In genomic region chr6:32967151-32968091, GRCh38 we compare ENCODE assay signal across 8 cellular contexts. TPM values are rescaled to one million over a fixed set of nuclear protein-coding genes. Genes with fewer than 3 reads are reported as not detected.
DNase-seq lines count a peak whose midpoint lies in the region; ATAC-seq and TF ChIP-seq lines count a peak whose summit lies in the region.

No MANE protein-coding gene starts in this region.

- H3K27ac ChIP-seq in CD4-positive, CD25-positive, alpha-beta regulatory T cell (ENCODE audit: insufficient read depth, low read length, poor library complexity, severe bottlenecking) = peak overlapping the region; percentile 98
- H3K27ac ChIP-seq in angular gyrus (ENCODE audit: low read depth, low read length) (peak overlapping the region; percentile 100), skin epidermis (peak overlapping the region; percentile 97 to 100 (median 100))

- peak overlapping the region; percentile 91 to 98 (median 95) for H3K4me3 Mint-ChIP-seq in CD4-positive, CD25-positive, alpha-beta regulatory T cell

- DNase-seq in CD4-positive, CD25-positive, alpha-beta regulatory T cell = peak in 2 of 3 donors; percentile 39 to 60
- no peak for DNase-seq in GM20000 (ENCODE audit: low spot score)
- DNase-seq in NCI-H748 (lab: John Stamatoyannopoulos, UW; ENCODE audit: unreplicated experiment) = peak; percentile 80
- peak; percentile 44 for DNase-seq in iPS-NIHi11 (ENCODE audit: low spot score)

- no peaks in the 10 kb centered on the region for H3K9me3 ChIP-seq in CD4-positive, CD25-positive, alpha-beta regulatory T cell (ENCODE audit: control insufficient read depth in 2 of 2, low read length in 2 of 2)

- H3K4me1 ChIP-seq in CD4-positive, CD25-positive, alpha-beta regulatory T cell (ENCODE audit: control insufficient read depth, insufficient read depth, low read length, poor library complexity, severe bottlenecking) = peaks cover 54% of the 10 kb centered on the region

- peak overlapping the region; percentile 97 to 100 (median 99) for H3K27ac Mint-ChIP-seq in CD4-positive, CD25-positive, alpha-beta regulatory T cell

- H3K27me3 Mint-ChIP-seq in CD4-positive, CD25-positive, alpha-beta regulatory T cell = peaks cover 22% of the 10 kb centered on the region

- no peaks in the 10 kb centered on the region for H3K27me3 ChIP-seq in CD4-positive, CD25-positive, alpha-beta regulatory T cell (ENCODE audit: control insufficient read depth, insufficient read depth, low read length)

- no peaks in the 10 kb centered on the region for H3K36me3 ChIP-seq in CD4-positive, CD25-positive, alpha-beta regulatory T cell (ENCODE audit: control insufficient read depth, insufficient read depth, low read length)

- TF ChIP-seq CTCF in GM20000 (IDR thresholded peaks at IDR 0.05; ENCODE audit: extremely low read depth, missing control alignments) = peak; percentile 57

- peak overlapping the region; percentile 95 for H3K4me3 ChIP-seq in CD4-positive, CD25-positive, alpha-beta regulatory T cell (ENCODE audit: low read depth, low read length)
- H3K4me3 ChIP-seq in skin epidermis = peak overlapping the region; percentile 47 to 98 (median 90)

- peaks cover 7% of the 10 kb centered on the region for H3K36me3 Mint-ChIP-seq in CD4-positive, CD25-positive, alpha-beta regulatory T cell

- H3K4me1 Mint-ChIP-seq in CD4-positive, CD25-positive, alpha-beta regulatory T cell = peaks cover 28 to 49% (median 39%) of the 10 kb centered on the region in 4 donors

- ATAC-seq in CD4-positive, CD25-positive, alpha-beta regulatory T cell (ENCODE audit: low read depth in 2 of 2) = no peak
- ATAC-seq in HG02610 (IDR thresholded peaks at IDR 0.05; ENCODE audit: unreplicated experiment) (no peak), HG03432 (IDR thresholded peaks at IDR 0.05; ENCODE audit: unreplicated experiment) (no peak)

- peaks cover 0 to 3% (median 0%) of the 10 kb centered on the region in 7 donors for H3K9me3 Mint-ChIP-seq in CD4-positive, CD25-positive, alpha-beta regulatory T cell

RNA-seq across cellular contexts. Expression of gene BRD2, which starts 1.0 kb away (rescaled TPM):
- 425 TPM for total RNA-seq in CD4-positive, CD25-positive, alpha-beta regulatory T cell
- polyA plus RNA-seq in CD4-positive, CD25-positive, alpha-beta regulatory T cell = 10 to 100 TPM; 43.9 to 58.7 (median 53.8) TPM

RNA-seq across cellular contexts. Expression of gene HLA-DMA, which starts 14.5 kb away (rescaled TPM):
- 53.1 TPM for total RNA-seq in CD4-positive, CD25-positive, alpha-beta regulatory T cell
- polyA plus RNA-seq in CD4-positive, CD25-positive, alpha-beta regulatory T cell = 10 to 100 TPM; 32.3 to 89.3 (median 70.1) TPM

RNA-seq across cellular contexts. Expression of gene HLA-DMB, which starts 26.6 kb away (rescaled TPM):
- 17.6 TPM for total RNA-seq in CD4-positive, CD25-positive, alpha-beta regulatory T cell
- 10 to 100 TPM; 12.8 to 44.2 (median 32.4) TPM for polyA plus RNA-seq in CD4-positive, CD25-positive, alpha-beta regulatory T cell

RNA-seq across cellular contexts. Expression of gene HLA-DOA, which starts 42.0 kb away (rescaled TPM):
- total RNA-seq in CD4-positive, CD25-positive, alpha-beta regulatory T cell = 14.0 TPM
- polyA plus RNA-seq in CD4-positive, CD25-positive, alpha-beta regulatory T cell = 10 to 100 TPM in 1 of 4 donors, 1 to 10 TPM in 3; 7.0 to 14.9 (median 8.9) TPM
